Comparison of ENCODE assay signal across 17 cellular contexts in genomic region chr3:107662586-107662985, GRCh38.
A peak's percentile ranks its signal among the peaks of the same experiment; 100 is the strongest.
DNase-seq lines count a peak whose midpoint lies in the region; ATAC-seq and TF ChIP-seq lines count a peak whose summit lies in the region.
"Had no signal": no experiment of that assay in that cellular context is flagged by ENCODE, and none has a peak within 500 bp of the region (broad histone marks: within the 10 kb centered on the region; RNA-seq: fewer than 3 reads in every experiment).

No MANE protein-coding gene starts in this region.

- no peaks in the 10 kb centered on the region for H3K27me3 Mint-ChIP-seq in activated naive CD8-positive, alpha-beta T cell treated with anti-CD3 and anti-CD28 coated beads, Interleukin-2, amount 50 U/mL, for 24 hours
- H3K27me3 Mint-ChIP-seq: activated naive CD4-positive, alpha-beta T cell treated with anti-CD3 and anti-CD28 coated beads, Interleukin-2, amount 50 U/mL, for 24 hours; natural killer cell treated with Interleukin-12 subunit alpha and Interleukin-12 subunit beta and Interleukin-15 and Interleukin-18, amount 100 ng/mL, for 72 hours had no signal

- no peaks in the 10 kb centered on the region for H4K20me1 ChIP-seq in fibroblast of lung (ENCODE audit: control insufficient read depth, extremely low read depth, insufficient read depth, low read length)

- peaks cover 22% of the 10 kb centered on the region for H3K4me1 Mint-ChIP-seq in activated naive CD8-positive, alpha-beta T cell treated with anti-CD3 and anti-CD28 coated beads, Interleukin-2, amount 50 U/mL, for 24 hours

- H3K36me3 Mint-ChIP-seq in activated naive CD8-positive, alpha-beta T cell treated with anti-CD3 and anti-CD28 coated beads, Interleukin-2, amount 50 U/mL, for 24 hours (ENCODE audit: low read depth), result no peaks in the 10 kb centered on the region
- H3K36me3 Mint-ChIP-seq: activated naive CD4-positive, alpha-beta T cell treated with anti-CD3 and anti-CD28 coated beads, Interleukin-2, amount 50 U/mL, for 24 hours; natural killer cell treated with Interleukin-12 subunit alpha and Interleukin-12 subunit beta and Interleukin-15 and Interleukin-18, amount 100 ng/mL, for 72 hours had no signal

- H3K4me3 ChIP-seq in fibroblast of lung (replicated peaks in 1 of 4; ENCODE audit: control extremely low read depth in 1 of 4, insufficient read depth in 1 of 4, low read depth in 3 of 4, low read length in 4 of 4), result peak overlapping the region; percentile 6 to 46 (median 36)
- H3K4me3 ChIP-seq: SJCRH30, skin epidermis had no signal

- no peaks in the 10 kb centered on the region for H3K9me3 Mint-ChIP-seq in activated naive CD8-positive, alpha-beta T cell treated with anti-CD3 and anti-CD28 coated beads, Interleukin-2, amount 50 U/mL, for 24 hours
- H3K9me3 Mint-ChIP-seq: activated naive CD4-positive, alpha-beta T cell treated with anti-CD3 and anti-CD28 coated beads, Interleukin-2, amount 50 U/mL, for 24 hours; natural killer cell treated with Interleukin-12 subunit alpha and Interleukin-12 subunit beta and Interleukin-15 and Interleukin-18, amount 100 ng/mL, for 72 hours had no signal

- peak overlapping the region; percentile 78 for H3K4me2 ChIP-seq in fibroblast of lung (ENCODE audit: extremely low read depth, insufficient read depth, low read length)

- H2AFZ ChIP-seq in fibroblast of lung (ENCODE audit: low read length), result no peak overlapping the region

- no peaks in the 10 kb centered on the region for H3K79me2 ChIP-seq in fibroblast of lung (ENCODE audit: control insufficient read depth, insufficient read depth, low read length)

- H3K9ac ChIP-seq in fibroblast of lung (ENCODE audit: insufficient read depth, low read length), result no peak overlapping the region

- DNase-seq in Right ventricle myocardium inferior (ENCODE audit: missing footprints) (no peak), cardiac septum (ENCODE audit: low spot score) (no peak), fibroblast of lung (ENCODE audit: low read depth in 2 of 2) (peak in 1 of 2 donors; percentile 43), omental fat pad (ENCODE audit: low spot score) (no peak), NCI-H774 (lab: John Stamatoyannopoulos, UW) (no peak), SKM-1 (lab: John Stamatoyannopoulos, UW; ENCODE audit: unreplicated experiment) (no peak)
- DNase-seq in effector CD8-positive, alpha-beta T cell (lab: John Stamatoyannopoulos, UW), result no peak
- no peak for DNase-seq in activated naive CD8-positive, alpha-beta T cell treated with anti-CD3 and anti-CD28 coated beads, Interleukin-2, amount 50 U/mL, for 24 hours
- DNase-seq: DMS79; KG1; NCI-H187 treated with DMSO at 0.1 percent for 48 hours; NK-92 treated with Interleukin-12 subunit alpha and Interleukin-12 subunit beta, amount 100 ng/mL, for 24 hours; SJCRH30 had no signal

- H3K4me1 ChIP-seq in fibroblast of lung (ENCODE audit: control insufficient read depth, extremely low read depth, insufficient read depth, low read length), result peaks cover 3% of the 10 kb centered on the region
- H3K4me1 ChIP-seq: SJCRH30 had no signal

- peak overlapping the region; percentile 69 for H3K27ac ChIP-seq in fibroblast of lung (ENCODE audit: insufficient read depth, low read length)
- H3K27ac ChIP-seq: SJCRH30, VCaP had no signal

- no peak for TF ChIP-seq CTCF in fibroblast of lung (conservative IDR thresholded peaks at IDR 0.05 in 1 of 2, IDR thresholded peaks at IDR 0.05 in 1 of 2; ENCODE audit: low read depth in 1 of 2, low read length in 2 of 2)
- TF ChIP-seq CTCF in omental fat pad (IDR thresholded peaks at IDR 0.05), result no peak

- no peaks in the 10 kb centered on the region for H3K9me3 ChIP-seq in fibroblast of lung (ENCODE audit: control insufficient read depth, insufficient read depth, low read depth, low read length)
- H3K9me3 ChIP-seq: SJCRH30 had no signal

- no peaks in the 10 kb centered on the region for H3K36me3 ChIP-seq in fibroblast of lung (ENCODE audit: control insufficient read depth, insufficient read depth, low read length)
- H3K36me3 ChIP-seq: SJCRH30 had no signal

- H3K27me3 ChIP-seq in fibroblast of lung (ENCODE audit: control insufficient read depth, insufficient read depth, low read length), result no peaks in the 10 kb centered on the region
- H3K27me3 ChIP-seq: SJCRH30 had no signal

- no peak overlapping the region for H3K27ac Mint-ChIP-seq in activated naive CD8-positive, alpha-beta T cell treated with anti-CD3 and anti-CD28 coated beads, Interleukin-2, amount 50 U/mL, for 24 hours
- H3K27ac Mint-ChIP-seq: activated naive CD4-positive, alpha-beta T cell treated with anti-CD3 and anti-CD28 coated beads, Interleukin-2, amount 50 U/mL, for 24 hours; natural killer cell treated with Interleukin-12 subunit alpha and Interleukin-12 subunit beta and Interleukin-15 and Interleukin-18, amount 100 ng/mL, for 72 hours had no signal

- ATAC-seq in Right ventricle myocardium inferior (peak; percentile 26), omental fat pad (ENCODE audit: low FRiP score) (peak; percentile 58)
- ATAC-seq in activated naive CD8-positive, alpha-beta T cell treated with anti-CD3 and anti-CD28 coated beads, Interleukin-2, amount 50 U/mL, for 24 hours, result no peak
- ATAC-seq: natural killer cell treated with Interleukin-12 subunit alpha and Interleukin-12 subunit beta and Interleukin-15 and Interleukin-18, amount 100 ng/mL, for 72 hours had no signal

- intact Hi-C loops in Right ventricle myocardium inferior (cut with DNase I), result loop anchor here (5.0 to 10.0 kb wide), 2 partner anchors 85 to 182 kb away; no protein-coding TSS in a partner anchor
- intact Hi-C loops in cardiac septum (cut with DNase I), result loop anchor here (5.0 to 10.0 kb wide), 2 partner anchors 85 to 418 kb away; no protein-coding TSS in a partner anchor

- no peak overlapping the region for H3K4me3 Mint-ChIP-seq in activated naive CD8-positive, alpha-beta T cell treated with anti-CD3 and anti-CD28 coated beads, Interleukin-2, amount 50 U/mL, for 24 hours
- H3K4me3 Mint-ChIP-seq: activated naive CD4-positive, alpha-beta T cell treated with anti-CD3 and anti-CD28 coated beads, Interleukin-2, amount 50 U/mL, for 24 hours; natural killer cell treated with Interleukin-12 subunit alpha and Interleukin-12 subunit beta and Interleukin-15 and Interleukin-18, amount 100 ng/mL, for 72 hours had no signal
